Comparison of ENCODE assay signal across 8 cellular contexts in the genomic region with DNA sequence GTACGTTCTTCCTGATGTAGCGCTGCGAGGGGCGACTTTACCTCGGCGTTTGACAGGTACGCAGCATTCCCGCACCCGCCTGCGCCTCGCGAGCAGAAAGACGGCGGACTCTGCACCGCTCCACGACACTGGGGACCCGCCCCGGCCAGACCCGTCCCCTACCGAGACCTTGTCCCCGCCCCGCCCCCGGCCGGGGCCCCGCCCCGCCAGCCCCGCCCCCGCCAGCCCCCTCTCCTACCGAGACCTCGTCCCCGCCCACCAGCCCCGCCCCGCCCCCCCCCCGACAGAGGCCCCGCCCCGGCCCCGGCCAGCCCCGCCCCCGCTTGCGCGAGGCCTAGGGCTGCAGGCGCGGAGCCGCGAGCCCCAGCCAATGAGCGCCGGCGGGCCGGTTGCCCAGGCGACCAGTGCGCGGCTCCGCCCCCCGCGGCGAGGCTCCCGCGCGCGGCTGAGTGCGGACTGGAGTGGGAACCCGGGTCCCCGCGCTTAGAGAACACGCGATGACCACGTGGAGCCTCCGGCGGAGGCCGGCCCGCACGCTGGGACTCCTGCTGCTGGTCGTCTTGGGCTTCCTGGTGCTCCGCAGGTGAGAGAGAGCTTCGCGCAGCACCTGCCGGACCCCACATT. TPM values are rescaled to one million over a fixed set of nuclear protein-coding genes. Genes with fewer than 3 reads are reported as not detected.
DNase-seq lines count a peak whose midpoint lies in the region; ATAC-seq and TF ChIP-seq lines count a peak whose summit lies in the region.

A gene with protein sequence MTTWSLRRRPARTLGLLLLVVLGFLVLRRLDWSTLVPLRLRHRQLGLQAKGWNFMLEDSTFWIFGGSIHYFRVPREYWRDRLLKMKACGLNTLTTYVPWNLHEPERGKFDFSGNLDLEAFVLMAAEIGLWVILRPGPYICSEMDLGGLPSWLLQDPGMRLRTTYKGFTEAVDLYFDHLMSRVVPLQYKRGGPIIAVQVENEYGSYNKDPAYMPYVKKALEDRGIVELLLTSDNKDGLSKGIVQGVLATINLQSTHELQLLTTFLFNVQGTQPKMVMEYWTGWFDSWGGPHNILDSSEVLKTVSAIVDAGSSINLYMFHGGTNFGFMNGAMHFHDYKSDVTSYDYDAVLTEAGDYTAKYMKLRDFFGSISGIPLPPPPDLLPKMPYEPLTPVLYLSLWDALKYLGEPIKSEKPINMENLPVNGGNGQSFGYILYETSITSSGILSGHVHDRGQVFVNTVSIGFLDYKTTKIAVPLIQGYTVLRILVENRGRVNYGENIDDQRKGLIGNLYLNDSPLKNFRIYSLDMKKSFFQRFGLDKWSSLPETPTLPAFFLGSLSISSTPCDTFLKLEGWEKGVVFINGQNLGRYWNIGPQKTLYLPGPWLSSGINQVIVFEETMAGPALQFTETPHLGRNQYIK (plus strand): TSS at position 424 of the 624 bp plus-strand sequence. CDS start 74 bp downstream, at position 498.

- H3K27me3 ChIP-seq in neuron (ENCODE audit: insufficient read depth, low read length) = peaks cover 2% of the 10 kb centered on the region

- H3K4me3 ChIP-seq in fibroblast of villous mesenchyme (ENCODE audit: low read depth, low read length) = peak within 1 kb of the TSS; percentile 49
- H3K4me3 ChIP-seq in neuron (ENCODE audit: low read length) = peak within 1 kb of the TSS; percentile 71

- H3K4me1 ChIP-seq in neuron (ENCODE audit: insufficient read depth, low read length) = peaks cover 3% of the 10 kb centered on the region

- no peak within 1 kb of the TSS for H3K27ac Mint-ChIP-seq in activated T-helper 17 cell treated with anti-CD3 and anti-CD28 coated beads, Interleukin-2, amount 50 U/mL, for 72 hours
- H3K27ac Mint-ChIP-seq in stimulated activated naive CD8-positive, alpha-beta T cell treated with anti-CD3 and anti-CD28 coated beads, Interleukin-15, Interleukin-2, amounts not matched to agents 100 ng/mL and 50 ng/mL, for 24 hours = no peak within 1 kb of the TSS

- H3K4me1 Mint-ChIP-seq in activated T-helper 17 cell treated with anti-CD3 and anti-CD28 coated beads, Interleukin-2, amount 50 U/mL, for 72 hours = no peaks in the 10 kb centered on the region
- H3K4me1 Mint-ChIP-seq in stimulated activated naive CD8-positive, alpha-beta T cell treated with anti-CD3 and anti-CD28 coated beads, Interleukin-15, Interleukin-2, amounts not matched to agents 100 ng/mL and 50 ng/mL, for 24 hours (ENCODE audit: low read depth) = peaks cover 15% of the 10 kb centered on the region

- no peaks in the 10 kb centered on the region for H3K36me3 Mint-ChIP-seq in activated T-helper 17 cell treated with anti-CD3 and anti-CD28 coated beads, Interleukin-2, amount 50 U/mL, for 72 hours (ENCODE audit: low read depth)
- no peaks in the 10 kb centered on the region for H3K36me3 Mint-ChIP-seq in stimulated activated naive CD8-positive, alpha-beta T cell treated with anti-CD3 and anti-CD28 coated beads, Interleukin-15, Interleukin-2, amounts not matched to agents 100 ng/mL and 50 ng/mL, for 24 hours (ENCODE audit: low read depth)

- H3K9me3 Mint-ChIP-seq in activated T-helper 17 cell treated with anti-CD3 and anti-CD28 coated beads, Interleukin-2, amount 50 U/mL, for 72 hours = no peaks in the 10 kb centered on the region
- H3K9me3 Mint-ChIP-seq in stimulated activated naive CD8-positive, alpha-beta T cell treated with anti-CD3 and anti-CD28 coated beads, Interleukin-15, Interleukin-2, amounts not matched to agents 100 ng/mL and 50 ng/mL, for 24 hours = no peaks in the 10 kb centered on the region

- peak within 1 kb of the TSS; percentile 81 for H3K4me3 Mint-ChIP-seq in activated T-helper 17 cell treated with anti-CD3 and anti-CD28 coated beads, Interleukin-2, amount 50 U/mL, for 72 hours
- H3K4me3 Mint-ChIP-seq in stimulated activated naive CD8-positive, alpha-beta T cell treated with anti-CD3 and anti-CD28 coated beads, Interleukin-15, Interleukin-2, amounts not matched to agents 100 ng/mL and 50 ng/mL, for 24 hours = peak within 1 kb of the TSS; percentile 79

- peak; percentile 93 for ATAC-seq in HG03280 (IDR thresholded peaks at IDR 0.05; ENCODE audit: unreplicated experiment)
- peak; percentile 97 for ATAC-seq in activated T-helper 17 cell treated with anti-CD3 and anti-CD28 coated beads, Interleukin-2, amount 50 U/mL, for 72 hours (replicated peaks)

- DNase-seq in NCI-H2081 (lab: John Stamatoyannopoulos, UW) (peak; percentile 78), NCI-H2081 treated with DMSO at 0.1 percent for 48 hours (lab: John Stamatoyannopoulos, UW) (no peak), NOMO-1 (lab: John Stamatoyannopoulos, UW; ENCODE audit: unreplicated experiment in 2 of 2) (peak; percentile 58 to 69), fibroblast of villous mesenchyme (ENCODE audit: low read depth) (peak; percentile 36)

- no peaks in the 10 kb centered on the region for H3K36me3 ChIP-seq in neuron (ENCODE audit: insufficient read depth, low read length)

- H2AFZ ChIP-seq in neuron (ENCODE audit: low read depth, low read length) = peak within 1 kb of the TSS; percentile 80

- peaks cover 2% of the 10 kb centered on the region for H3K9me3 ChIP-seq in neuron (ENCODE audit: low read length)

- no peak for TF ChIP-seq CTCF in fibroblast of villous mesenchyme (IDR thresholded peaks at IDR 0.05; ENCODE audit: insufficient read depth, low read depth, low read length)

- H3K27me3 Mint-ChIP-seq in activated T-helper 17 cell treated with anti-CD3 and anti-CD28 coated beads, Interleukin-2, amount 50 U/mL, for 72 hours = no peaks in the 10 kb centered on the region
- peaks cover 45% of the 10 kb centered on the region for H3K27me3 Mint-ChIP-seq in stimulated activated naive CD8-positive, alpha-beta T cell treated with anti-CD3 and anti-CD28 coated beads, Interleukin-15, Interleukin-2, amounts not matched to agents 100 ng/mL and 50 ng/mL, for 24 hours

RNA-seq across cellular contexts. Expression of the gene that starts here (rescaled TPM):
- 1 to 10 TPM; 2.0 to 4.0 TPM for total RNA-seq in activated T-helper 17 cell treated with anti-CD3 and anti-CD28 coated beads, Interleukin-2, amount 50 U/mL, for 72 hours
- total RNA-seq in fibroblast of villous mesenchyme = under 0.01 TPM in 1 of 2 replicates, not detected in the other

Comparison
In these comparisons a context has a peak if more than half of its experiments do, and no peak if none do; other contexts are left out.
1. Peak in DNase-seq and H3K4me3 ChIP-seq in fibroblast of villous mesenchyme; RNA of the gene not detected or under 1 TPM.